Comparison of ENCODE assay signal across 7 cellular contexts in genomic region chr12:19440019-19440858, GRCh38. TPM values are rescaled to one million over a fixed set of nuclear protein-coding genes. Genes with fewer than 3 reads are reported as not detected.
DNase-seq lines count a peak whose midpoint lies in the region; ATAC-seq and TF ChIP-seq lines count a peak whose summit lies in the region.

No MANE protein-coding gene starts in this region.

- DNase-seq in NCI-H1417 treated with DMSO at 0.1 percent for 48 hours (lab: John Stamatoyannopoulos, UW): peak; percentile 9
- peak; percentile 56 for DNase-seq in activated CD4-positive, alpha-beta T cell treated with anti-CD3 and anti-CD28 coated beads, Interleukin-2, amount 10 ng/mL, durations not matched to agents 7 days and 5 days
- DNase-seq in dedifferentiated amniotic fluid mesenchymal stem cell (ENCODE audit: extremely low spot score): peak; percentile 56
- peak; percentile 62 for DNase-seq in stimulated activated CD4-positive, alpha-beta T cell treated with anti-CD3 and anti-CD28 coated beads, Interleukin-4, amount 100 ng/mL, for 24 hours

- peak overlapping the region; percentile 98 for H3K27ac Mint-ChIP-seq in activated CD4-positive, alpha-beta T cell treated with anti-CD3 and anti-CD28 coated beads, Interleukin-2, amount 10 ng/mL, durations not matched to agents 7 days and 5 days

- H3K27me3 ChIP-seq in liver (ENCODE audit: control insufficient read depth in 4 of 4, insufficient read depth in 4 of 4, low read length in 3 of 4): no peaks in the 10 kb centered on the region

- H3K27ac ChIP-seq in liver (ENCODE audit: low read depth in 1 of 2, low read length in 2 of 2): peak overlapping the region; percentile 90 to 93

- peaks cover 0 to 6% (median 3%) of the 10 kb centered on the region in 4 donors for H3K4me1 ChIP-seq in liver (ENCODE audit: control insufficient read depth in 4 of 4, insufficient read depth in 4 of 4, low read length in 3 of 4)

- TF ChIP-seq RAD21 in liver (IDR thresholded peaks at IDR 0.05): no peak

- no peak for TF ChIP-seq CTCF in liver (IDR thresholded peaks at IDR 0.05; ENCODE audit: low read depth, low read length, missing input control)

- no peaks in the 10 kb centered on the region for H3K27me3 Mint-ChIP-seq in activated CD4-positive, alpha-beta T cell treated with anti-CD3 and anti-CD28 coated beads, Interleukin-2, amount 10 ng/mL, durations not matched to agents 7 days and 5 days

- peaks cover 8% of the 10 kb centered on the region for H3K9me3 Mint-ChIP-seq in activated CD4-positive, alpha-beta T cell treated with anti-CD3 and anti-CD28 coated beads, Interleukin-2, amount 10 ng/mL, durations not matched to agents 7 days and 5 days

- peaks cover 0 to 4% (median 0%) of the 10 kb centered on the region in 4 donors for H3K36me3 ChIP-seq in liver (ENCODE audit: control insufficient read depth in 4 of 4, insufficient read depth in 3 of 4, low read depth in 1 of 4, low read length in 3 of 4)

- peaks cover 52% of the 10 kb centered on the region for H3K4me1 Mint-ChIP-seq in activated CD4-positive, alpha-beta T cell treated with anti-CD3 and anti-CD28 coated beads, Interleukin-2, amount 10 ng/mL, durations not matched to agents 7 days and 5 days

- peak overlapping the region; percentile 79 to 100 (median 97) for H3K4me3 ChIP-seq in liver (ENCODE audit: low read depth in 1 of 3, low read length in 3 of 3)

- H3K4me3 Mint-ChIP-seq in activated CD4-positive, alpha-beta T cell treated with anti-CD3 and anti-CD28 coated beads, Interleukin-2, amount 10 ng/mL, durations not matched to agents 7 days and 5 days: peak overlapping the region; percentile 100

- WGBS in liver: under 1% methylated on average over 71 of the region's 71 CpGs

- CTCF ChIA-PET in activated CD4-positive, alpha-beta T cell treated with anti-CD3 and anti-CD28 coated beads, Interleukin-2, amount 10 ng/mL, durations not matched to agents 7 days and 5 days (lab: Charles Lee): interaction anchor here (0.6 to 1.5 kb wide), 2 partner anchors 12 to 35 kb away, joined by 4 to 5 read pairs; no protein-coding TSS in a partner anchor

- ATAC-seq in GM18498 (IDR thresholded peaks at IDR 0.05; ENCODE audit: unreplicated experiment) (peak; percentile 31), HG02610 (IDR thresholded peaks at IDR 0.05; ENCODE audit: unreplicated experiment) (peak; percentile 36)

- H3K9me3 ChIP-seq in liver (ENCODE audit: control insufficient read depth in 4 of 4, low read length in 3 of 4): no peaks in the 10 kb centered on the region

- POLR2A ChIA-PET in activated CD4-positive, alpha-beta T cell treated with anti-CD3 and anti-CD28 coated beads, Interleukin-2, amount 10 ng/mL, durations not matched to agents 7 days and 5 days (lab: Charles Lee): no interaction called here

- peaks cover 36% of the 10 kb centered on the region for H3K36me3 Mint-ChIP-seq in activated CD4-positive, alpha-beta T cell treated with anti-CD3 and anti-CD28 coated beads, Interleukin-2, amount 10 ng/mL, durations not matched to agents 7 days and 5 days (ENCODE audit: low read depth)

- H3K9ac ChIP-seq in liver (ENCODE audit: low read depth in 1 of 2, low read length in 2 of 2): peak overlapping the region; percentile 43 to 56

TF ChIP-seq in liver, 16 proteins besides CTCF, POLR2A, EP300 and RAD21:
- peak; percentile 92 for TF ChIP-seq YY1 (IDR thresholded peaks at IDR 0.05)
- TF ChIP-seq, protein P1, sequence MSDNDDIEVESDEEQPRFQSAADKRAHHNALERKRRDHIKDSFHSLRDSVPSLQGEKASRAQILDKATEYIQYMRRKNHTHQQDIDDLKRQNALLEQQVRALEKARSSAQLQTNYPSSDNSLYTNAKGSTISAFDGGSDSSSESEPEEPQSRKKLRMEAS (IDR thresholded peaks at IDR 0.05): no peak

RNA-seq across cellular contexts. Expression of gene AEBP2, which starts 0.9 kb away (rescaled TPM):
- total RNA-seq in activated CD4-positive, alpha-beta T cell treated with anti-CD3 and anti-CD28 coated beads, Interleukin-2, amount 10 ng/mL, durations not matched to agents 7 days and 5 days: 10 to 100 TPM; 45.8 to 49.1 TPM
- 10 to 100 TPM; 12.3 to 18.8 TPM for total RNA-seq in liver
- polyA plus RNA-seq in liver: 1 to 10 TPM; 4.6 to 5.5 TPM

Comparison
In these comparisons a context has a peak if more than half of its experiments do, and no peak if none do; other contexts are left out.
1. Peak in every context shown above with its lines: DNase-seq, ATAC-seq, H3K4me3 ChIP-seq and H3K27ac ChIP-seq.
2. DNase-seq: peak in every context shown above with its lines; median percentile 62 in stimulated activated CD4-positive, alpha-beta T cell treated with anti-CD3 and anti-CD28 coated beads, Interleukin-4, amount 100 ng/mL, for 24 hours; 56 in activated CD4-positive, alpha-beta T cell treated with anti-CD3 and anti-CD28 coated beads, Interleukin-2, amount 10 ng/mL, durations not matched to agents 7 days and 5 days; 56 in dedifferentiated amniotic fluid mesenchymal stem cell; 9 in NCI-H1417 treated with DMSO at 0.1 percent for 48 hours.